In the genomic region with DNA sequence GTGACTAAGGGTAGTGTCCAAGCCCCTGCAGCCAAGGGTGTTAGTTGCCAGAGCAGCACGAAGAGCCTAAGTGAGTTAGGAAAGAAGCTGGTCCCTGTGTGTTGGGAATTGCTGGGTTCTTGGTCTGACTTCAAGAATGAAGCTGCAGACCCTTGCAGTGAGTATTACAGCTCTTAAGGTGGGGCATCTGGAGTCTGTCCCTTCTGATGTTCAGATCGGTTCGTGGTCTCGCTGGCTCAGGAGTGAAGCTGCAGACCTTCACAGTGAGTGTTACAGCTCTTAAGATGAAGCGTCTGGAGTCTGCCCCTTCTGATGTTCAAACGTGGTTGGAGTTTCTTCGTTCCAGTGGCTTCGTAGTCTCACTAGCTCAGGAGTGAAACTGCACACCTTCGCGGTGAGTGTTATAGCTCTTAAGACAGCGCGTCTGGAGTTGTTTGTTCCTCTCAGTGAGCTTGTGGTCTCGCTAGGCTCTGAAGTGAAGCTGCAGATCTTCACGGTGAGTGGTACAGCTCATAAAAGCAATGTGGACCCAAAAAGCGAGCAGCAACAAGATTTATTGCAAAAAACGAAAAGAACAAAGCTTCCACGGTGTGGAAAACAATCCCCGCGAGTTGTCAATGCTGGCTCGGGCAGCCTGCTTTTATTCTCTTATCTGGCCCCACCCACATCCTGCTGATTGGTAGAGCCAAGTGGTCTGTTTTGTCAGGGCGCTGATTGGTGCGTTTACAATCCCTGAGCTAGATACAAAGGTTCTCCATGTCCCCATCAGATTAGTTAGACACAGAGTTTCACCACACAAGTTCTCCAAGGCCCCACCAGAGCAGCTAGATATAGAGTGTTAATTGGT, we compare ENCODE assay signal across 24 cellular contexts. TPM values are rescaled to one million over a fixed set of nuclear protein-coding genes. Genes with fewer than 3 reads are reported as not detected.
DNase-seq lines count a peak whose midpoint lies in the region; ATAC-seq, FAIRE-seq and TF ChIP-seq lines count a peak whose summit lies in the region.
"Had no signal": no experiment of that assay in that cellular context is flagged by ENCODE, and none has a peak within 500 bp of the region (broad histone marks: within the 10 kb centered on the region; RNA-seq: fewer than 3 reads in every experiment).

No MANE protein-coding gene starts in this region.

- no peaks in the 10 kb centered on the region for H4K20me1 ChIP-seq in PC-9 (ENCODE audit: insufficient read depth)

- intact Hi-C loops in CD4-positive, alpha-beta memory T cell (cut with micrococcal nuclease), result no loop called here
- intact Hi-C loops in PC-9 (cut with micrococcal nuclease; ENCODE audit: unreplicated experiment) (no loop called here), ascending aorta (cut with DNase I) (no loop called here)

- DNase-seq in CD4-positive, alpha-beta memory T cell, result no peak
- no peak for DNase-seq in PC-9
- peak; percentile 15 for DNase-seq in bronchial epithelial cell (ENCODE audit: low read depth)
- peak in 4 of 10 donors; percentile 4 to 35 (median 20) for DNase-seq in naive thymus-derived CD8-positive, alpha-beta T cell
- DNase-seq in ascending aorta (ENCODE audit: low spot score in 2 of 2), result no peak
- DNase-seq: activated CD8-positive, alpha-beta memory T cell treated with anti-CD3 and anti-CD28 coated beads for 24 hours; C1 segment of cervical spinal cord; foreskin melanocyte; GOT3; left ventricle myocardium superior; NCI-H1105; NCI-H2081 treated with DMSO at 0.1 percent for 48 hours; occipital lobe; retina; stimulated activated CD4-positive, alpha-beta T cell treated with anti-CD3 and anti-CD28 coated beads, Interleukin-12 subunit alpha, Interleukin-12 subunit beta, amount 100 ng/mL, for 4 hours; T1000 had no signal

- H3K4me2 ChIP-seq in PC-9, result no peak overlapping the region
- H3K4me2 ChIP-seq: hepatocyte had no signal

- peaks cover 0 to 6% of the 10 kb centered on the region in 2 donors for H3K27me3 Mint-ChIP-seq in CD4-positive, alpha-beta memory T cell
- no peaks in the 10 kb centered on the region for H3K27me3 Mint-ChIP-seq in naive thymus-derived CD8-positive, alpha-beta T cell
- H3K27me3 Mint-ChIP-seq: dendritic cell treated with granulocyte-macrophage colony-stimulating factor and Interleukin-4, amounts not matched to agents 40 ng/mL and 50 ng/mL, for 4 days had no signal

- POLR2A ChIA-PET in CD4-positive, alpha-beta memory T cell (lab: Charles Lee; ENCODE audit: partially characterized antibody), result no interaction called here
- POLR2A ChIA-PET in PC-9 (lab: Charles Lee; ENCODE audit: unreplicated experiment), result interaction anchor here (0.6 to 0.7 kb wide), 2 partner anchors 193 to 354 kb away, joined by 3 to 4 read pairs; no protein-coding TSS in a partner anchor
- POLR2A ChIA-PET in naive thymus-derived CD8-positive, alpha-beta T cell (lab: Charles Lee), result no interaction called here

- TSS peak; percentile 22 for BruUV-seq in PC-9 (replicated peaks; lab: Mats Ljungman, UMichigan)

- peaks cover 0 to under 1% (median 0%) of the 10 kb centered on the region in 8 donors for H3K9me3 Mint-ChIP-seq in CD4-positive, alpha-beta memory T cell
- H3K9me3 Mint-ChIP-seq in naive thymus-derived CD8-positive, alpha-beta T cell, result peaks cover 0 to 11% (median 2%) of the 10 kb centered on the region in 9 donors
- H3K9me3 Mint-ChIP-seq: dendritic cell treated with granulocyte-macrophage colony-stimulating factor and Interleukin-4, amounts not matched to agents 40 ng/mL and 50 ng/mL, for 4 days had no signal

- peaks cover 0 to 2% (median 0%) of the 10 kb centered on the region in 4 donors for H3K4me1 Mint-ChIP-seq in CD4-positive, alpha-beta memory T cell
- peaks cover 0 to 41% (median 7%) of the 10 kb centered on the region in 4 donors for H3K4me1 Mint-ChIP-seq in naive thymus-derived CD8-positive, alpha-beta T cell

- peak; percentile 50 to 73 for ATAC-seq in naive thymus-derived CD8-positive, alpha-beta T cell
- ATAC-seq in GM21447 (IDR thresholded peaks at IDR 0.05; ENCODE audit: unreplicated experiment) (no peak), HG03135 (IDR thresholded peaks at IDR 0.05; ENCODE audit: unreplicated experiment) (no peak), esophagus mucosa (no peak)
- ATAC-seq: activated CD4-positive, CD25-positive, alpha-beta regulatory T cell treated with anti-CD3 and anti-CD28 coated beads, Interleukin-2, amount 50 U/mL, for 24 hours; left ventricle myocardium superior had no signal

- TF ChIP-seq CTCF in PC-9 (conservative IDR thresholded peaks at IDR 0.05) (no peak), bronchial epithelial cell (IDR thresholded peaks at IDR 0.05; ENCODE audit: insufficient read depth, low read length, severe bottlenecking) (no peak), ascending aorta (IDR thresholded peaks at IDR 0.05) (no peak)

- H3K36me3 ChIP-seq in CD4-positive, alpha-beta memory T cell (ENCODE audit: insufficient read depth, low read length), result no peaks in the 10 kb centered on the region
- H3K36me3 ChIP-seq in PC-9 (ENCODE audit: low read depth) (no peaks in the 10 kb centered on the region), bronchial epithelial cell (ENCODE audit: control insufficient read depth, insufficient read depth, low read length) (peaks cover 11% of the 10 kb centered on the region), ascending aorta (peaks cover 36 to 55% of the 10 kb centered on the region in 2 donors)

- H3K27ac ChIP-seq in CD4-positive, alpha-beta memory T cell (ENCODE audit: low read depth, low read length), result no peak overlapping the region
- H3K27ac ChIP-seq in PC-9, result no peak overlapping the region
- no peak overlapping the region for H3K27ac ChIP-seq in ascending aorta
- H3K27ac ChIP-seq: hepatocyte, vagina had no signal

- CTCF ChIA-PET in CD4-positive, alpha-beta memory T cell (lab: Charles Lee; ENCODE audit: partially characterized antibody), result interaction anchor here (0.9 to 1.4 kb wide), 5 partner anchors 11 to 440 kb away, joined by 3 to 6 read pairs (median 4); no protein-coding TSS in a partner anchor
- CTCF ChIA-PET in PC-9 (lab: Charles Lee), result no interaction called here

- H3K79me2 ChIP-seq in PC-9 (ENCODE audit: low read depth), result no peaks in the 10 kb centered on the region
- H3K79me2 ChIP-seq: hepatocyte had no signal

- H2AFZ ChIP-seq in PC-9, result no peak overlapping the region
- H2AFZ ChIP-seq: hepatocyte had no signal

- H3K27ac Mint-ChIP-seq in CD4-positive, alpha-beta memory T cell, result no peak overlapping the region
- peak overlapping the region in 8 of 10 donors; percentile 67 to 91 (median 86) for H3K27ac Mint-ChIP-seq in naive thymus-derived CD8-positive, alpha-beta T cell
- H3K27ac Mint-ChIP-seq: dendritic cell treated with granulocyte-macrophage colony-stimulating factor and Interleukin-4, amounts not matched to agents 40 ng/mL and 50 ng/mL, for 4 days had no signal

- no peaks in the 10 kb centered on the region for H3K36me3 Mint-ChIP-seq in CD4-positive, alpha-beta memory T cell
- H3K36me3 Mint-ChIP-seq in naive thymus-derived CD8-positive, alpha-beta T cell, result peaks cover 0 to 3% (median 3%) of the 10 kb centered on the region in 3 donors

- H3F3A ChIP-seq in PC-9 (ENCODE audit: insufficient read depth, low read depth), result no peaks in the 10 kb centered on the region

- FAIRE-seq in bronchial epithelial cell (lab: Jason Lieb, UNC), result peak; percentile 55
- FAIRE-seq: G401.6 had no signal

- no peaks in the 10 kb centered on the region for H3K9me2 ChIP-seq in PC-9 (ENCODE audit: insufficient read depth)

- no peaks in the 10 kb centered on the region for H3K4me1 ChIP-seq in CD4-positive, alpha-beta memory T cell (ENCODE audit: insufficient read depth, low read length)
- no peaks in the 10 kb centered on the region for H3K4me1 ChIP-seq in PC-9 (replicated peaks; ENCODE audit: insufficient read depth)
- H3K4me1 ChIP-seq in ascending aorta, result peaks cover 3 to 23% of the 10 kb centered on the region in 2 donors

- no peaks in the 10 kb centered on the region for H3K9me3 ChIP-seq in CD4-positive, alpha-beta memory T cell (ENCODE audit: control insufficient read depth in 1 of 2, low read length in 2 of 2)
- H3K9me3 ChIP-seq in PC-9 (ENCODE audit: insufficient read depth, low read depth) (no peaks in the 10 kb centered on the region), ascending aorta (no peaks in the 10 kb centered on the region)
- H3K9me3 ChIP-seq: vagina had no signal

- no peaks in the 10 kb centered on the region for H3K27me3 ChIP-seq in CD4-positive, alpha-beta memory T cell (ENCODE audit: insufficient read depth, low read length)
- no peaks in the 10 kb centered on the region for H3K27me3 ChIP-seq in PC-9 (ENCODE audit: insufficient read depth, low read depth)
- no peaks in the 10 kb centered on the region for H3K27me3 ChIP-seq in bronchial epithelial cell (ENCODE audit: control insufficient read depth, insufficient read depth, low read length)
- no peaks in the 10 kb centered on the region for H3K27me3 ChIP-seq in ascending aorta
- H3K27me3 ChIP-seq: hepatocyte, vagina had no signal

- H3K4me3 Mint-ChIP-seq in CD4-positive, alpha-beta memory T cell, result peak overlapping the region in 5 of 8 donors; percentile 7 to 63 (median 21)
- H3K4me3 Mint-ChIP-seq in naive thymus-derived CD8-positive, alpha-beta T cell, result peak overlapping the region; percentile 77 to 94 (median 87)
- H3K4me3 Mint-ChIP-seq: dendritic cell treated with granulocyte-macrophage colony-stimulating factor and Interleukin-4, amounts not matched to agents 40 ng/mL and 50 ng/mL, for 4 days had no signal

- H3K4me3 ChIP-seq in CD4-positive, alpha-beta memory T cell (ENCODE audit: low read length in 2 of 2), result no peak overlapping the region
- no peak overlapping the region for H3K4me3 ChIP-seq in PC-9
- peak overlapping the region; percentile 23 for H3K4me3 ChIP-seq in bronchial epithelial cell (ENCODE audit: low read depth, low read length)
- H3K4me3 ChIP-seq in ascending aorta, result no peak overlapping the region
- H3K4me3 ChIP-seq: hepatocyte had no signal

RNA-seq across cellular contexts. Expression of a gene that starts 31.8 kb away (rescaled TPM):
- under 1 TPM; 0.50 to 0.52 TPM for total RNA-seq in CD4-positive, alpha-beta memory T cell
- not detected for polyA plus RNA-seq in CD4-positive, alpha-beta memory T cell
- 29.3 and 30.8 TPM in 2 replicates for total RNA-seq in PC-9 (2021)
- 47.6 and 64.5 TPM in 2 replicates for total RNA-seq in bronchial epithelial cell
- under 1 TPM; 0.16 to 0.18 TPM for total RNA-seq in naive thymus-derived CD8-positive, alpha-beta T cell
- not detected for polyA plus RNA-seq in naive thymus-derived CD8-positive, alpha-beta T cell
- 310 TPM for total RNA-seq in ascending aorta
- 7.2 TPM for total RNA-seq in esophagus mucosa

Comparison
In these comparisons a context has a peak if more than half of its experiments do, and no peak if none do; other contexts are left out.
1. H3K27ac Mint-ChIP-seq: peak in naive thymus-derived CD8-positive, alpha-beta T cell (8 of 10); none in CD4-positive, alpha-beta memory T cell (0 of 7).
2. ATAC-seq: peak in naive thymus-derived CD8-positive, alpha-beta T cell (2 of 2); none in GM21447 (single experiment), HG03135 (single experiment) and esophagus mucosa (single experiment).